12 cellular contexts compared by ENCODE assay signal in genomic region chr1:8212443-8212920, GRCh38.
DNase-seq lines count a peak whose midpoint lies in the region; ATAC-seq and TF ChIP-seq lines count a peak whose summit lies in the region.
"Had no signal": no experiment of that assay in that cellular context is flagged by ENCODE, and none has a peak within 500 bp of the region (broad histone marks: within the 10 kb centered on the region; RNA-seq: fewer than 3 reads in every experiment).

No MANE protein-coding gene starts in this region.

- peak overlapping the region; percentile 63 for H3K4me2 ChIP-seq in HCT116 (ENCODE audit: low read length)

- POLR2A ChIA-PET in HCT116 (lab: Charles Lee) (interaction anchor here (0.9 to 5.1 kb wide), 9 partner anchors 8 to 185 kb away, joined by 3 to 34 read pairs (median 3); no protein-coding TSS in a partner anchor), RWPE1 (lab: Yijun Ruan, JAX; ENCODE audit: low non-redundant PET) (interaction anchor here (0.6 kb wide), 1 partner anchor 15 kb away, joined by 4 read pairs; no protein-coding TSS in a partner anchor)

- H3K4me3 ChIP-seq in HCT116 (replicated peaks in 1 of 2; ENCODE audit: low read depth in 1 of 2, low read length in 2 of 2) (peak overlapping the region in 1 of 2 experiments; percentile 33; a peak in 1 of 4 replicates), gastrocnemius medialis (peak overlapping the region in 1 of 4 donors; percentile 34)
- H3K4me3 ChIP-seq: sigmoid colon had no signal

- BruUV-seq in HCT116 (replicated peaks; lab: Mats Ljungman, UMichigan) = TSS peak; percentile 92

- TF ChIP-seq POLR2A in HCT116 (IDR thresholded peaks at IDR 0.05; ENCODE audit: borderline replicate concordance, extremely low read depth, insufficient read depth, insufficient read length) = no peak
- no peak for TF ChIP-seq POLR2A in gastrocnemius medialis (IDR thresholded peaks at IDR 0.05)

- CTCF ChIA-PET in HCT116 (lab: Charles Lee) = interaction anchor here (0.6 kb wide), 1 partner anchor 45 kb away, joined by 3 read pairs; no protein-coding TSS in a partner anchor
- CTCF ChIA-PET in RWPE1 (lab: Yijun Ruan, JAX) = interaction anchor here (0.7 kb wide), 1 partner anchor 59 kb away, joined by 3 read pairs; no protein-coding TSS in a partner anchor

- RAD21 ChIA-PET in HCT116 (lab: Charles Lee; ENCODE audit: low non-redundant PET in 1 of 2, low total read pairs in 2 of 2, uncharacterized antibody in 2 of 2, unreplicated experiment in 2 of 2) = no interaction called here

- H3K27ac Mint-ChIP-seq in endothelial cell (ENCODE audit: unreplicated experiment) = no peak overlapping the region
- H3K27ac Mint-ChIP-seq: activated B cell treated with CpG ODN at 0.5 μM for 24 hours; effector memory CD8-positive, alpha-beta T cell had no signal

- H3K27me3 Mint-ChIP-seq in endothelial cell (ENCODE audit: unreplicated experiment) = peaks cover 14% of the 10 kb centered on the region

- H3K9me3 Mint-ChIP-seq in endothelial cell (ENCODE audit: unreplicated experiment) = no peaks in the 10 kb centered on the region
- H3K9me3 Mint-ChIP-seq: activated B cell treated with CpG ODN at 0.5 μM for 24 hours; effector memory CD8-positive, alpha-beta T cell; neural crest cell had no signal

- H4K20me1 ChIP-seq in HCT116 (ENCODE audit: insufficient read depth) = no peaks in the 10 kb centered on the region

- intact Hi-C loops in HCT116 (cut with micrococcal nuclease) (no loop called here), gastrocnemius medialis (cut with DNase I; ENCODE audit: low total_unique reads) (no loop called here)

- ATAC-seq in HCT116 (0 out of 2 replicates have a peak, but pooled peaks have one; percentile 14), gastrocnemius medialis (no peak)
- ATAC-seq: effector memory CD8-positive, alpha-beta T cell had no signal

- no peak overlapping the region for H2AFZ ChIP-seq in HCT116 (ENCODE audit: low read depth, low read length, poor library complexity, severe bottlenecking)

- no peaks in the 10 kb centered on the region for H3K27me3 ChIP-seq in HCT116 (ENCODE audit: insufficient read depth, low read length)
- H3K27me3 ChIP-seq in gastrocnemius medialis = peaks cover 0 to 8% (median 4%) of the 10 kb centered on the region in 3 donors
- H3K27me3 ChIP-seq: sigmoid colon had no signal

- no peaks in the 10 kb centered on the region for H3K79me2 ChIP-seq in HCT116 (ENCODE audit: insufficient read depth, low read length)

- peaks cover 10% of the 10 kb centered on the region for H3K4me1 Mint-ChIP-seq in endothelial cell (ENCODE audit: unreplicated experiment)

- peaks cover 4% of the 10 kb centered on the region for H3K36me3 Mint-ChIP-seq in endothelial cell (ENCODE audit: low read depth, unreplicated experiment)

- in situ Hi-C loops in gastrocnemius medialis (cut with MboI; ENCODE audit: low sequenced_read_pairs in 4 of 4) = no loop called here

- DNase-seq in HCT116 (ENCODE audit: low read depth, low spot score) = no peak
- DNase-seq in RWPE1 (ENCODE audit: low spot score) = no peak
- DNase-seq in endothelial cell (ENCODE audit: low spot score) = no peak
- DNase-seq in gastrocnemius medialis = no peak
- no peak for DNase-seq in midbrain (lab: John Stamatoyannopoulos, UW)
- no peak for DNase-seq in NCI-H2196 treated with DMSO at 0.1 percent for 48 hours (lab: John Stamatoyannopoulos, UW; ENCODE audit: unreplicated experiment)
- DNase-seq in kidney glomerular epithelial cell (lab: John Stamatoyannopoulos, UW) = no peak
- DNase-seq: activated B cell treated with CpG ODN at 0.5 μM for 24 hours; effector memory CD8-positive, alpha-beta T cell; NCI-H2081 had no signal

- no peaks in the 10 kb centered on the region for H3K36me3 ChIP-seq in HCT116 (ENCODE audit: control insufficient read depth in 1 of 2, insufficient read depth in 2 of 2, low read length in 2 of 2)
- no peaks in the 10 kb centered on the region for H3K36me3 ChIP-seq in gastrocnemius medialis
- H3K36me3 ChIP-seq: sigmoid colon had no signal

- peaks cover 54 to 84% of the 10 kb centered on the region in 2 experiments for H3K4me1 ChIP-seq in HCT116 (ENCODE audit: control insufficient read depth in 1 of 2, insufficient read depth in 2 of 2, low read length in 2 of 2)
- H3K4me1 ChIP-seq in gastrocnemius medialis = peaks cover 2 to 16% of the 10 kb centered on the region in 2 donors

- H3K9me3 ChIP-seq in HCT116 (ENCODE audit: control insufficient read depth in 1 of 2, insufficient read depth in 1 of 2, low read depth in 1 of 2, low read length in 2 of 2) (no peaks in the 10 kb centered on the region), gastrocnemius medialis (no peaks in the 10 kb centered on the region)
- H3K9me3 ChIP-seq: sigmoid colon had no signal

- H3K9me2 ChIP-seq in HCT116 (ENCODE audit: insufficient read depth) = no peaks in the 10 kb centered on the region

- no peak for TF ChIP-seq CTCF in HCT116 (IDR thresholded peaks at IDR 0.05 in 2 of 3, conservative IDR thresholded peaks at IDR 0.05 in 1 of 3; ENCODE audit: borderline replicate concordance in 1 of 3, insufficient read depth in 1 of 3, low read depth in 2 of 3, low read length in 2 of 3)
- no peak for TF ChIP-seq CTCF in RWPE1 (conservative IDR thresholded peaks at IDR 0.05; ENCODE audit: low read depth)
- TF ChIP-seq CTCF in endothelial cell (IDR thresholded peaks at IDR 0.05; ENCODE audit: unreplicated experiment) = no peak
- TF ChIP-seq CTCF in gastrocnemius medialis (IDR thresholded peaks at IDR 0.05 in 4 of 5, conservative IDR thresholded peaks at IDR 0.05 in 1 of 5) = no peak

- H3K27ac ChIP-seq in HCT116 (ENCODE audit: low read depth, low read length) = peak overlapping the region; percentile 94
- peak overlapping the region; percentile 97 for H3K27ac ChIP-seq in RWPE1
- peak overlapping the region in 3 of 4 donors; percentile 43 to 75 (median 58) for H3K27ac ChIP-seq in gastrocnemius medialis

- H3K4me3 Mint-ChIP-seq in endothelial cell (ENCODE audit: unreplicated experiment) = peak overlapping the region; percentile 59
- H3K4me3 Mint-ChIP-seq: activated B cell treated with CpG ODN at 0.5 μM for 24 hours, neural crest cell had no signal

- peak overlapping the region; percentile 74 for H3K9ac ChIP-seq in HCT116 (ENCODE audit: low read length)

- no peak for TF ChIP-seq RAD21 in HCT116 (IDR thresholded peaks at IDR 0.05; ENCODE audit: low read depth)

TF ChIP-seq in HCT116, 20 proteins besides CTCF, POLR2A, EP300 and RAD21:
- TF ChIP-seq EZH2 (IDR thresholded peaks at IDR 0.05) = no peak
